1 cellular context compared by ENCODE assay signal in the genomic region with DNA sequence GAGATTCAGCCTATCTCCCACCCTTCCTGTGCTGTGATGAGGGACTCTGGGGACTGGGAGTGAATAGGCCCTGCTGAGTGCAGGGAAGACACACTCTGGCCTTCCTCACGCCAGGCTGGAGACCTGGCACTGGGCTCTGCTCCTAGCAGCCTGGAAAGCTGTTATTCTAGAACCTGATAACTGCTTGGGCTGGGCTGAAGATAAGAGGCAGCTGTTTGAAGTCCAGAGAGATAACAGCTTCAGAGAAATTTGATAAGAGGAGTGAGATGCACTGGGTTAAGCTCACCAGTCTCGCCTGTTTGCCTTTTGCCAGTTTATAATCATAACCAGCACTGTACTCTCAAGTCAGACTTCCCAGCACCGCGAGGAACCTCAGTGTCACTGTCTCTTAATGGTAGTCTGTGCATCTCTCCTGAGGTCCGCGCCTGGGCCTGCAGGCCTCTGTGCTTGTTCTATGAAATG.
TF ChIP-seq lines count a peak whose summit lies in the region.

No MANE protein-coding gene starts in this region.

TF ChIP-seq in HepG2, 621 proteins besides CTCF, POLR2A, EP300 and RAD21 (continued from another document and continues in another):
- TF ChIP-seq, protein P1, sequence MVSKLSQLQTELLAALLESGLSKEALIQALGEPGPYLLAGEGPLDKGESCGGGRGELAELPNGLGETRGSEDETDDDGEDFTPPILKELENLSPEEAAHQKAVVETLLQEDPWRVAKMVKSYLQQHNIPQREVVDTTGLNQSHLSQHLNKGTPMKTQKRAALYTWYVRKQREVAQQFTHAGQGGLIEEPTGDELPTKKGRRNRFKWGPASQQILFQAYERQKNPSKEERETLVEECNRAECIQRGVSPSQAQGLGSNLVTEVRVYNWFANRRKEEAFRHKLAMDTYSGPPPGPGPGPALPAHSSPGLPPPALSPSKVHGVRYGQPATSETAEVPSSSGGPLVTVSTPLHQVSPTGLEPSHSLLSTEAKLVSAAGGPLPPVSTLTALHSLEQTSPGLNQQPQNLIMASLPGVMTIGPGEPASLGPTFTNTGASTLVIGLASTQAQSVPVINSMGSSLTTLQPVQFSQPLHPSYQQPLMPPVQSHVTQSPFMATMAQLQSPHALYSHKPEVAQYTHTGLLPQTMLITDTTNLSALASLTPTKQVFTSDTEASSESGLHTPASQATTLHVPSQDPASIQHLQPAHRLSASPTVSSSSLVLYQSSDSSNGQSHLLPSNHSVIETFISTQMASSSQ (IDR thresholded peaks at IDR 0.05; ENCODE audit: low read depth) = no peak
- TF ChIP-seq, protein P1 (CRISPR knock-in tag; IDR thresholded peaks at IDR 0.05; ENCODE audit: borderline replicate concordance) = 0 out of 2 replicates have a peak, but pooled peaks have one; percentile 15
- TF ChIP-seq PHF20 (CRISPR knock-in tag; IDR thresholded peaks at IDR 0.05) (no peak), NAIF1 (CRISPR knock-in tag; IDR thresholded peaks at IDR 0.05; ENCODE audit: borderline replicate concordance) (no peak), NCOA2 (CRISPR knock-in tag; IDR thresholded peaks at IDR 0.05) (peak; percentile 58; the same call in 1 of the 2 replicates), BCL6 (CRISPR knock-in tag; IDR thresholded peaks at IDR 0.05) (0 out of 2 replicates have a peak, but pooled peaks have one; percentile 28), ZNF263 (CRISPR knock-in tag; IDR thresholded peaks at IDR 0.05) (no peak), ZNF343 (CRISPR knock-in tag; IDR thresholded peaks at IDR 0.05) (no peak), IRF2 (CRISPR knock-in tag; IDR thresholded peaks at IDR 0.05) (no peak), ZFX (CRISPR knock-in tag; IDR thresholded peaks at IDR 0.05; ENCODE audit: low read depth) (0 out of 2 replicates have a peak, but pooled peaks have one; percentile 11), ZMYM2 (CRISPR knock-in tag; IDR thresholded peaks at IDR 0.05) (no peak), RARA (CRISPR knock-in tag; IDR thresholded peaks at IDR 0.05) (peak; percentile 28; the same call in 1 of the 2 replicates), REPIN1 (CRISPR knock-in tag; IDR thresholded peaks at IDR 0.05; ENCODE audit: borderline replicate concordance, low read depth) (no peak), SATB2 (CRISPR knock-in tag; IDR thresholded peaks at IDR 0.05) (no peak), ZNF724P (CRISPR knock-in tag; IDR thresholded peaks at IDR 0.05; ENCODE audit: borderline replicate concordance) (no peak), ZNF788 (CRISPR knock-in tag; IDR thresholded peaks at IDR 0.05; ENCODE audit: borderline replicate concordance) (no peak), ATF7 (IDR thresholded peaks at IDR 0.05) (no peak), ATF7 (CRISPR knock-in tag; IDR thresholded peaks at IDR 0.05) (no peak), ZNF510 (CRISPR knock-in tag; IDR thresholded peaks at IDR 0.05; ENCODE audit: low read depth) (no peak), KLF12 (CRISPR knock-in tag; IDR thresholded peaks at IDR 0.05; ENCODE audit: borderline replicate concordance) (no peak), KDM5A (IDR thresholded peaks at IDR 0.05; ENCODE audit: borderline replicate concordance, low read length) (no peak), CENPT (CRISPR knock-in tag; IDR thresholded peaks at IDR 0.05; ENCODE audit: low read depth) (no peak), PHF21A (CRISPR knock-in tag; IDR thresholded peaks at IDR 0.05) (no peak; the same call in 1 of the 2 replicates), YY1 (IDR thresholded peaks at IDR 0.05; ENCODE audit: insufficient read depth, insufficient replicate concordance, low read depth, low read length) (no peak), NCOR1 (IDR thresholded peaks at IDR 0.05; ENCODE audit: borderline replicate concordance, low read length) (no peak), TCF7 (IDR thresholded peaks at IDR 0.05; ENCODE audit: low read depth) (peak; percentile 70), ZNF563 (CRISPR knock-in tag; IDR thresholded peaks at IDR 0.05) (no peak), DMAP1 (CRISPR knock-in tag; IDR thresholded peaks at IDR 0.05) (no peak), ZNF367 (CRISPR knock-in tag; IDR thresholded peaks at IDR 0.05; ENCODE audit: borderline replicate concordance) (no peak), RFX1 (IDR thresholded peaks at IDR 0.05) (no peak), NR1H2 (CRISPR knock-in tag; IDR thresholded peaks at IDR 0.05; ENCODE audit: borderline replicate concordance, low read depth) (no peak), RBM22 (optimal IDR thresholded peaks at IDR 0.05; ENCODE audit: low read length) (no peak), ZNF781 (CRISPR knock-in tag; IDR thresholded peaks at IDR 0.05; ENCODE audit: borderline replicate concordance, not compliant biosample characterization) (no peak), SNAPC2 (CRISPR knock-in tag; IDR thresholded peaks at IDR 0.05) (peak; percentile 45; the same call in 1 of the 2 replicates), GFI1 (CRISPR knock-in tag; IDR thresholded peaks at IDR 0.05; ENCODE audit: borderline replicate concordance) (0 out of 2 replicates have a peak, but pooled peaks have one; percentile 63), HNRNPK (IDR thresholded peaks at IDR 0.05; ENCODE audit: low read depth, low read length, poor library complexity, severe bottlenecking) (no peak), SRF (IDR thresholded peaks at IDR 0.05; ENCODE audit: low read depth, low read length) (no peak), ZNF17 (CRISPR knock-in tag; IDR thresholded peaks at IDR 0.05) (no peak), ZFP41 (CRISPR knock-in tag; IDR thresholded peaks at IDR 0.05; ENCODE audit: borderline replicate concordance) (no peak)
- TF ChIP-seq, protein P2, sequence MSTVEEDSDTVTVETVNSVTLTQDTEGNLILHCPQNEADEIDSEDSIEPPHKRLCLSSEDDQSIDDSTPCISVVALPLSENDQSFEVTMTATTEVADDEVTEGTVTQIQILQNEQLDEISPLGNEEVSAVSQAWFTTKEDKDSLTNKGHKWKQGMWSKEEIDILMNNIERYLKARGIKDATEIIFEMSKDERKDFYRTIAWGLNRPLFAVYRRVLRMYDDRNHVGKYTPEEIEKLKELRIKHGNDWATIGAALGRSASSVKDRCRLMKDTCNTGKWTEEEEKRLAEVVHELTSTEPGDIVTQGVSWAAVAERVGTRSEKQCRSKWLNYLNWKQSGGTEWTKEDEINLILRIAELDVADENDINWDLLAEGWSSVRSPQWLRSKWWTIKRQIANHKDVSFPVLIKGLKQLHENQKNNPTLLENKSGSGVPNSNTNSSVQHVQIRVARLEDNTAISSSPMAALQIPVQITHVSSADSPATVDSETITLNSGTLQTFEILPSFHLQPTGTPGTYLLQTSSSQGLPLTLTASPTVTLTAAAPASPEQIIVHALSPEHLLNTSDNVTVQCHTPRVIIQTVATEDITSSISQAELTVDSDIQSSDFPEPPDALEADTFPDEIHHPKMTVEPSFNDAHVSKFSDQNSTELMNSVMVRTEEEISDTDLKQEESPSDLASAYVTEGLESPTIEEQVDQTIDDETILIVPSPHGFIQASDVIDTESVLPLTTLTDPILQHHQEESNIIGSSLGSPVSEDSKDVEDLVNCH (CRISPR knock-in tag; IDR thresholded peaks at IDR 0.05) = no peak
- TF ChIP-seq, protein P3, sequence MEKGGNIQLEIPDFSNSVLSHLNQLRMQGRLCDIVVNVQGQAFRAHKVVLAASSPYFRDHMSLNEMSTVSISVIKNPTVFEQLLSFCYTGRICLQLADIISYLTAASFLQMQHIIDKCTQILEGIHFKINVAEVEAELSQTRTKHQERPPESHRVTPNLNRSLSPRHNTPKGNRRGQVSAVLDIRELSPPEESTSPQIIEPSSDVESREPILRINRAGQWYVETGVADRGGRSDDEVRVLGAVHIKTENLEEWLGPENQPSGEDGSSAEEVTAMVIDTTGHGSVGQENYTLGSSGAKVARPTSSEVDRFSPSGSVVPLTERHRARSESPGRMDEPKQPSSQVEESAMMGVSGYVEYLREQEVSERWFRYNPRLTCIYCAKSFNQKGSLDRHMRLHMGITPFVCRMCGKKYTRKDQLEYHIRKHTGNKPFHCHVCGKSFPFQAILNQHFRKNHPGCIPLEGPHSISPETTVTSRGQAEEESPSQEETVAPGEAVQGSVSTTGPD (CRISPR knock-in tag; IDR thresholded peaks at IDR 0.05) = 0 out of 2 replicates have a peak, but pooled peaks have one; percentile 15
- TF ChIP-seq, protein P4, sequence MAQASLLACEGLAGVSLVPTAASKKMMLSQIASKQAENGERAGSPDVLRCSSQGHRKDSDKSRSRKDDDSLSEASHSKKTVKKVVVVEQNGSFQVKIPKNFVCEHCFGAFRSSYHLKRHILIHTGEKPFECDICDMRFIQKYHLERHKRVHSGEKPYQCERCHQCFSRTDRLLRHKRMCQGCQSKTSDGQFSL (CRISPR knock-in tag; IDR thresholded peaks at IDR 0.05) = no peak
- TF ChIP-seq, protein P5, sequence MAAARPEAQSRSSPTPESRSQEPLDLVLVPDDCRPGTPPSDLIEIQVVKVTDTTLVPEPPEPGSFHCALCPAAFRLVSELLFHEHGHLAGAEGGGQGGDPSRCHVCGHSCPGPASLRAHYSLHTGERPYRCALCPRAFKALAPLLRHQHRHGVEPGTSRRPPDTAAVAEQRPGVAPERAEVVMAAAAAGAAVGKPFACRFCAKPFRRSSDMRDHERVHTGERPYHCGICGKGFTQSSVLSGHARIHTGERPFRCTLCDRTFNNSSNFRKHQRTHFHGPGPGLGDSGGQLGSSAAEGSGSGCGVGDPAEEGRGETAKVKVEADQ (CRISPR knock-in tag; IDR thresholded peaks at IDR 0.05; ENCODE audit: borderline replicate concordance) = no peak
- TF ChIP-seq, protein P6, sequence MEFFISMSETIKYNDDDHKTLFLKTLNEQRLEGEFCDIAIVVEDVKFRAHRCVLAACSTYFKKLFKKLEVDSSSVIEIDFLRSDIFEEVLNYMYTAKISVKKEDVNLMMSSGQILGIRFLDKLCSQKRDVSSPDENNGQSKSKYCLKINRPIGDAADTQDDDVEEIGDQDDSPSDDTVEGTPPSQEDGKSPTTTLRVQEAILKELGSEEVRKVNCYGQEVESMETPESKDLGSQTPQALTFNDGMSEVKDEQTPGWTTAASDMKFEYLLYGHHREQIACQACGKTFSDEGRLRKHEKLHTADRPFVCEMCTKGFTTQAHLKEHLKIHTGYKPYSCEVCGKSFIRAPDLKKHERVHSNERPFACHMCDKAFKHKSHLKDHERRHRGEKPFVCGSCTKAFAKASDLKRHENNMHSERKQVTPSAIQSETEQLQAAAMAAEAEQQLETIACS (CRISPR knock-in tag; IDR thresholded peaks at IDR 0.05) = no peak
- TF ChIP-seq, protein P7, sequence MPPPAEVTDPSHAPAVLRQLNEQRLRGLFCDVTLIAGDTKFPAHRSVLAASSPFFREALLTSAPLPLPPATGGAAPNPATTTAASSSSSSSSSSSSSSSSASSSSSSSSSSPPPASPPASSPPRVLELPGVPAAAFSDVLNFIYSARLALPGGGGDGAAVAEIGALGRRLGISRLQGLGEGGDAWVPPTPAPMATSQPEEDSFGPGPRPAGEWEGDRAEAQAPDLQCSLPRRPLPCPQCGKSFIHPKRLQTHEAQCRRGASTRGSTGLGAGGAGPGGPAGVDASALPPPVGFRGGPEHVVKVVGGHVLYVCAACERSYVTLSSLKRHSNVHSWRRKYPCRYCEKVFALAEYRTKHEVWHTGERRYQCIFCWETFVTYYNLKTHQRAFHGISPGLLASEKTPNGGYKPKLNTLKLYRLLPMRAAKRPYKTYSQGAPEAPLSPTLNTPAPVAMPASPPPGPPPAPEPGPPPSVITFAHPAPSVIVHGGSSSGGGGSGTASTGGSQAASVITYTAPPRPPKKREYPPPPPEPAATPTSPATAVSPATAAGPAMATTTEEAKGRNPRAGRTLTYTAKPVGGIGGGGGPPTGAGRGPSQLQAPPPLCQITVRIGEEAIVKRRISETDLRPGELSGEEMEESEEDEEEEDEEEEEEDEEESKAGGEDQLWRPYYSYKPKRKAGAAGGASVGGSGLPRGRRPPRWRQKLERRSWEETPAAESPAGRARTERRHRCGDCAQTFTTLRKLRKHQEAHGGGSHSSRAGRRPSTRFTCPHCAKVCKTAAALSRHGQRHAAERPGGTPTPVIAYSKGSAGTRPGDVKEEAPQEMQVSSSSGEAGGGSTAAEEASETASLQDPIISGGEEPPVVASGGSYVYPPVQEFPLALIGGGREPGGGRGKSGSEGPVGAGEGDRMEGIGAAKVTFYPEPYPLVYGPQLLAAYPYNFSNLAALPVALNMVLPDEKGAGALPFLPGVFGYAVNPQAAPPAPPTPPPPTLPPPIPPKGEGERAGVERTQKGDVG (CRISPR knock-in tag; IDR thresholded peaks at IDR 0.05; ENCODE audit: borderline replicate concordance) = no peak
- TF ChIP-seq, protein P8, sequence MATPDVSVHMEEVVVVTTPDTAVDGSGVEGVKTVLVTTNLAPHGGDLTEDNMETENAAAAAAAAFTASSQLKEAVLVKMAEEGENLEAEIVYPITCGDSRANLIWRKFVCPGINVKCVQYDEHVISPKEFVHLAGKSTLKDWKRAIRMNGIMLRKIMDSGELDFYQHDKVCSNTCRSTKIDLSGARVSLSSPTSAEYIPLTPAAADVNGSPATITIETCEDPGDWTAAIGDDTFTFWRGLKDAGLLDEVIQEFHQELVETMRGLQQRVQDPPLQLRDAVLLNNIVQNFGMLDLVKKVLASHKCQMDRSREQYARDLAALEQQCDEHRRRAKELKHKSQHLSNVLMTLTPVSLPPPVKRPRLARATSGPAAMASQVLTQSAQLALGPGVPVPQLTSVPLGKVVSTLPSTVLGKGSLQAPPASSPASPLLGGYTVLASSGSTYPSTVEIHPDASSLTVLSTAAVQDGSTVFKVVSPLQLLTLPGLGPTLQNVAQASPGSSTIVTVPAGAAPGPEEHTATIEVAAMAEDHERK (CRISPR knock-in tag; IDR thresholded peaks at IDR 0.05; ENCODE audit: low read depth) = no peak
